In the genomic region with DNA sequence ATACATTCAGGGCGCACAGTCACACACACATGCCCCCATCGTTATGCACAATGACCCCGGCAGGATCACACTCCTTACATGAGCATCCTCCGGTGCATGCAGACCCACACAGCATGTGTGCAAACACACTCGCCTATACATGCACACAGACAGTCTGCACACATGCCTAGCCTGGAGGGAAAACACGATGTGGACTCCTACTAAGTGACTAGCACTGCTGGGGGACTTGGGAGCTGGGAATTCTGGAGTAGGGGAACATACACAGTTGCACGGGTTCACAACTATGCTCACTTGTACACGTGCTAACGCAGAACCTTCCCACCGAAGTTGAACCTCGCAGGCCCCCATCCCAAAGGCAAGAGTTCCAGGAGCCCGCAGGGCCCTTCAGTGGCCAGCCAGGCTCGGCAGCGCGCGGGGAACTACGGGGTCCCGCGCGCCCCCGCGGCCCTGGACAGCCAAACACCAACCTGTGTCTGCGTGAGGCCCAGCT, we compare ENCODE assay signal across 9 cellular contexts. TPM values are rescaled to one million over a fixed set of nuclear protein-coding genes. Genes with fewer than 3 reads are reported as not detected.
DNase-seq lines count a peak whose midpoint lies in the region; ATAC-seq and TF ChIP-seq lines count a peak whose summit lies in the region.
"Had no signal": no experiment of that assay in that cellular context is flagged by ENCODE, and none has a peak within 500 bp of the region (broad histone marks: within the 10 kb centered on the region; RNA-seq: fewer than 3 reads in every experiment).

No MANE protein-coding gene starts in this region.

- H3K9me3 ChIP-seq in AG04450 (ENCODE audit: control insufficient read depth, insufficient read depth, low read length): peaks cover 7% of the 10 kb centered on the region; the same call in 1 of the 2 replicates
- H3K9me3 ChIP-seq in IMR-90 (ENCODE audit: control insufficient read depth, insufficient read depth, low read length): peaks cover 2% of the 10 kb centered on the region; the same call in 1 of the 2 replicates
- peaks cover 6% of the 10 kb centered on the region for H3K9me3 ChIP-seq in endodermal cell (ENCODE audit: control insufficient read depth, low read length)
- H3K9me3 ChIP-seq in neural cell (ENCODE audit: low read length): peaks cover 5% of the 10 kb centered on the region

- no peak overlapping the region for H4K5ac ChIP-seq in IMR-90 (ENCODE audit: low read depth, low read length)

- H2AFZ ChIP-seq in IMR-90 (replicated peaks; ENCODE audit: low read length, poor library complexity): peak overlapping the region; percentile 67
- H2AFZ ChIP-seq in neural cell (ENCODE audit: low read depth, low read length): no peak overlapping the region

- no peak overlapping the region for H3K9ac ChIP-seq in IMR-90 (ENCODE audit: low read depth, low read length)
- H3K9ac ChIP-seq in endodermal cell (ENCODE audit: extremely low read depth, low read length, poor library complexity, severe bottlenecking): no peak overlapping the region
- no peak overlapping the region for H3K9ac ChIP-seq in neural cell (ENCODE audit: low read length)

- intact Hi-C loops in IMR-90 (cut with micrococcal nuclease): no loop called here

- H3K9me1 ChIP-seq in IMR-90 (ENCODE audit: insufficient read depth, low read length): no peaks in the 10 kb centered on the region

- no peaks in the 10 kb centered on the region for H3K79me2 ChIP-seq in neural cell (replicated peaks; ENCODE audit: insufficient read depth, low read length)

- H3K4me2 ChIP-seq in IMR-90 (ENCODE audit: low read depth, low read length) (no peak overlapping the region; the same call in 1 of the 2 replicates), neural cell (ENCODE audit: low read length) (no peak overlapping the region)

- CTCF ChIA-PET in AG04450 (lab: Charles Lee) (interaction anchor here (0.7 kb wide), 1 partner anchor 425 kb away, joined by 3 read pairs; no protein-coding TSS in a partner anchor), IMR-90 (lab: Yijun Ruan, JAX) (no interaction called here)

- no peaks in the 10 kb centered on the region for H3K36me3 Mint-ChIP-seq in endodermal cell (ENCODE audit: low read depth)

- no peak overlapping the region for H4K8ac ChIP-seq in IMR-90 (ENCODE audit: low read depth in 2 of 2, low read length in 2 of 2)

- no peak for TF ChIP-seq RAD21 in IMR-90 (IDR thresholded peaks at IDR 0.05; ENCODE audit: low read length)
- TF ChIP-seq RAD21 in neural cell (conservative IDR thresholded peaks at IDR 0.05): no peak

- H4K20me1 ChIP-seq in IMR-90 (ENCODE audit: insufficient read depth, low read length) (peaks cover 7% of the 10 kb centered on the region; the same call in 1 of the 2 replicates), neural cell (ENCODE audit: insufficient read depth) (no peaks in the 10 kb centered on the region)

- in situ Hi-C loops in IMR-90 (cut with MboI; ENCODE audit: low sequenced_read_pairs): loop anchor here (10.0 kb wide), 1 partner anchor 288 kb away; a partner anchor contains a TSS
- in situ Hi-C loops in G401 (cut with HindIII; ENCODE audit: low sequenced_read_pairs): no loop called here

- H2AK5ac ChIP-seq in IMR-90 (ENCODE audit: low read depth, low read length): no peak overlapping the region

- no peak overlapping the region for H3K56ac ChIP-seq in IMR-90 (ENCODE audit: extremely low read depth, insufficient read depth, low read length)

- WGBS in IMR-90 (ENCODE audit: extremely low coverage in 2 of 2, insufficient read length in 1 of 2), 2 experiments: 15% methylated on average over 7 of the region's 23 CpGs; no CpG with 5 or more reads in 1 of the 2 experiments
- 7 to 26% methylated on average over 17 to 23 of the region's 23 CpGs for WGBS in endodermal cell (ENCODE audit: insufficient coverage in 1 of 2, insufficient read length in 1 of 2), 2 experiments

- H3K36me3 ChIP-seq in IMR-90 (ENCODE audit: control insufficient read depth, insufficient read depth, low read length): no peaks in the 10 kb centered on the region
- no peaks in the 10 kb centered on the region for H3K36me3 ChIP-seq in endodermal cell (ENCODE audit: control insufficient read depth, insufficient read depth, low read length)
- no peaks in the 10 kb centered on the region for H3K36me3 ChIP-seq in neural cell (ENCODE audit: insufficient read depth, low read length)

- TF ChIP-seq CTCF in AG04450 (IDR thresholded peaks at IDR 0.05; ENCODE audit: low read depth, low read length) (no peak), IMR-90 (conservative IDR thresholded peaks at IDR 0.05; ENCODE audit: low read depth, low read length) (no peak), endodermal cell (conservative IDR thresholded peaks at IDR 0.05) (no peak), neural cell (IDR thresholded peaks at IDR 0.05; ENCODE audit: poor library complexity, severe bottlenecking) (no peak)

- TF ChIP-seq POLR2A in IMR-90 (IDR thresholded peaks at IDR 0.05; ENCODE audit: low read depth, low read length): no peak

- H3K27me3 ChIP-seq in AG04450 (ENCODE audit: control insufficient read depth, insufficient read depth, low read length): peaks cover 88% of the 10 kb centered on the region
- H3K27me3 ChIP-seq in IMR-90 (ENCODE audit: control insufficient read depth, insufficient read depth, low read length): peaks cover 88% of the 10 kb centered on the region
- H3K27me3 ChIP-seq in endodermal cell (ENCODE audit: control insufficient read depth, insufficient read depth, low read length, poor library complexity, severe bottlenecking): peaks cover 100% of the 10 kb centered on the region
- peaks cover 70% of the 10 kb centered on the region for H3K27me3 ChIP-seq in neural cell (ENCODE audit: insufficient read depth, low read depth, low read length)

- BruUV-seq in IMR-90 (replicated peaks; lab: Mats Ljungman, UMichigan): no TSS peak

- dilution Hi-C loops in IMR-90 (cut with HindIII; ENCODE audit: low sequenced_read_pairs, unreplicated experiment): no loop called here

- H3K4me1 Mint-ChIP-seq in endodermal cell: peaks cover 12% of the 10 kb centered on the region

- H3K14ac ChIP-seq in IMR-90 (replicated peaks; ENCODE audit: low read depth, low read length): no peak overlapping the region

- no peak overlapping the region for H4K91ac ChIP-seq in IMR-90 (ENCODE audit: insufficient read depth, low read depth, low read length)

- H3K4me3 ChIP-seq in AG04450 (ENCODE audit: low read depth, low read length) (peak overlapping the region; percentile 31; the same call in 1 of the 2 replicates), IMR-90 (ENCODE audit: insufficient read depth, low read depth, low read length) (no peak overlapping the region), endodermal cell (ENCODE audit: low read length) (peak overlapping the region; percentile 71), neural cell (ENCODE audit: low read length) (peak overlapping the region; percentile 59)

- DNase-seq in AG04450 (ENCODE audit: low read depth, low spot score) (no peak), IMR-90 (no peak), endodermal cell (no peak), G401 (ENCODE audit: low spot score) (no peak), NCI-H2171 treated with DMSO at 0.1 percent for 48 hours (lab: John Stamatoyannopoulos, UW) (no peak), NCI-H2081 treated with DMSO at 0.1 percent for 48 hours (lab: John Stamatoyannopoulos, UW) (no peak)

- H2BK120ac ChIP-seq in IMR-90 (ENCODE audit: low read depth, low read length): no peak overlapping the region

- H3K9me3 Mint-ChIP-seq in endodermal cell: peaks cover 1% of the 10 kb centered on the region

- H2BK15ac ChIP-seq in IMR-90 (ENCODE audit: low read depth, low read length): no peak overlapping the region

- no peak overlapping the region for H3K4ac ChIP-seq in IMR-90 (ENCODE audit: low read depth, low read length)

- no peak overlapping the region for H2BK5ac ChIP-seq in IMR-90 (ENCODE audit: low read depth, low read length, poor library complexity, severe bottlenecking)

- peaks cover 95% of the 10 kb centered on the region for H3K27me3 Mint-ChIP-seq in endodermal cell (ENCODE audit: insufficient read depth)

- H3K79me1 ChIP-seq in IMR-90 (ENCODE audit: low read depth in 1 of 2, low read length in 2 of 2): no peaks in the 10 kb centered on the region

- H3K4me3 Mint-ChIP-seq in endodermal cell: peak overlapping the region; percentile 56

- H3K4me1 ChIP-seq in IMR-90 (ENCODE audit: control insufficient read depth, insufficient read depth, low read length) (peaks cover 3% of the 10 kb centered on the region; the same call in 1 of the 2 replicates), endodermal cell (ENCODE audit: control insufficient read depth, insufficient read depth, low read length) (no peaks in the 10 kb centered on the region)

- TF ChIP-seq EP300 in neural cell (conservative IDR thresholded peaks at IDR 0.05; ENCODE audit: poor library complexity, severe bottlenecking): no peak

- POLR2A ChIA-PET in AG04450 (lab: Yijun Ruan, JAX) (interaction anchor here (0.7 kb wide), 1 partner anchor 40 kb away, joined by 6 read pairs; no protein-coding TSS in a partner anchor), IMR-90 (lab: Charles Lee; ENCODE audit: unreplicated experiment) (no interaction called here)

- H3K27ac Mint-ChIP-seq in endodermal cell: no peak overlapping the region

- H2BK20ac ChIP-seq in IMR-90 (ENCODE audit: low read depth, low read length): no peak overlapping the region

- H2AK9ac ChIP-seq in IMR-90 (replicated peaks; ENCODE audit: low read depth, low read length, poor library complexity): no peak overlapping the region

- H3K23ac ChIP-seq in IMR-90 (ENCODE audit: low read depth, low read length): no peak overlapping the region

- ATAC-seq in IMR-90 (ENCODE audit: low read depth): no peak
- no peak for ATAC-seq in GM21447 (IDR thresholded peaks at IDR 0.05; ENCODE audit: unreplicated experiment)

- no peaks in the 10 kb centered on the region for H3F3A ChIP-seq in neural cell (ENCODE audit: insufficient read depth, low read length, poor library complexity, severe bottlenecking)

- H3K18ac ChIP-seq in IMR-90 (ENCODE audit: low read depth, low read length): no peak overlapping the region

- no peak overlapping the region for H3K27ac ChIP-seq in AG04450 (ENCODE audit: low read depth, low read length)
- H3K27ac ChIP-seq in IMR-90 (ENCODE audit: insufficient read depth, low read length): no peak overlapping the region
- H3K27ac ChIP-seq in endodermal cell (ENCODE audit: low read depth, low read length): no peak overlapping the region
- H3K27ac ChIP-seq in neural cell (ENCODE audit: low read length): no peak overlapping the region

- no peaks in the 10 kb centered on the region for H3K9me2 ChIP-seq in neural cell (ENCODE audit: insufficient read depth, low read length)

RNA-seq across cellular contexts. Expression of a gene that starts 2.0 kb away (rescaled TPM):
- polyA plus RNA-seq in AG04450 (2011; rRNA removed) (not detected in 2 replicates), IMR-90 (2012; rRNA removed) (not detected in 2 replicates), neural cell (not detected in 2 replicates)
- not detected in 2 replicates for polyA minus RNA-seq in AG04450 (2011; rRNA and poly(A)+ RNA removed)
- total RNA-seq in IMR-90 (2012; rRNA removed) (not detected in 2 replicates), endodermal cell (1 to 10 TPM in 1 of 2 donors, under 1 TPM in 1; 0.58 to 1.4 TPM)
- polyA plus RNA-seq in IMR-90 (2012; cell fraction: cytosol; rRNA removed): not detected in 2 replicates
- polyA plus RNA-seq in IMR-90 (2012; cell fraction: nucleus; rRNA removed; ENCODE audit: low replicate concordance): not detected in 2 replicates
- polyA plus RNA-seq in endodermal cell (2013, experiment 1 of 2): 1.2 TPM
- 1.5 TPM for polyA plus RNA-seq in endodermal cell (2013, experiment 2 of 2)
- not detected in 2 replicates for polyA minus RNA-seq in neural cell
- 6.3 and 11.2 TPM in 2 replicates for total RNA-seq in G401 (2014; rRNA removed; shearing (Covaris generic))

RNA-seq across cellular contexts. Expression of a gene that starts 24.0 kb away (rescaled TPM):
- polyA plus RNA-seq in AG04450 (2011; rRNA removed) (0.15 TPM in 1 of 2 replicates, not detected in the other), IMR-90 (2012; rRNA removed) (not detected in 2 replicates), neural cell (not detected in 2 replicates)
- not detected in 2 replicates for polyA minus RNA-seq in AG04450 (2011; rRNA and poly(A)+ RNA removed)
- total RNA-seq in IMR-90 (2012; rRNA removed) (not detected in 2 replicates), endodermal cell (1 to 10 TPM; 1.6 to 2.1 TPM)
- not detected in 2 replicates for polyA plus RNA-seq in IMR-90 (2012; cell fraction: cytosol; rRNA removed)
- polyA plus RNA-seq in IMR-90 (2012; cell fraction: nucleus; rRNA removed; ENCODE audit: low replicate concordance): 0.13 and 0.17 TPM in 2 replicates
- polyA plus RNA-seq in endodermal cell (2013, experiment 1 of 2): 0.64 TPM
- 0.79 TPM for polyA plus RNA-seq in endodermal cell (2013, experiment 2 of 2)
- polyA minus RNA-seq in neural cell: not detected in 2 replicates
- total RNA-seq in G401 (2014; rRNA removed; shearing (Covaris generic)): 22.6 and 23.7 TPM in 2 replicates
- total RNA-seq: cerebellum had no signal
